1 cellular context compared by ENCODE assay signal in the genomic region with DNA sequence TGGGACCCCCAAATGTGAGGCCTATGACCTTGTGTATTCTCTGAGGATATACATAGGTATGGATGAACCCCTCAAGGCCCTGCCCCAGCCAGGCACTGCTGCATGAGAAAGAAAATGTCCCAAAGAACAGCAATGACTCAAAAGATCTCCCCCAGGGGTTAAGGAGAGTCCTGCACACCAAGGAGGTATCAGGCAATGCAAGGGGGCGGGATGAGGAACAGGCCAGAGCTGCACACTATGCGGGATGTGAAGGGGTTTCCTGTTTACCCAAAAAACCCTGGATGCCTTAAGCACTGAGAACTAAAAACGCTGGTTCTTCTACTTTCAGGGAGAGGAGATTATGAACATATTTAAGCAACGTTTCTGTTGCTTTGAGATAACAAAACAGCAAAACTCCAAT.
TF ChIP-seq lines count a peak whose summit lies in the region.

No MANE protein-coding gene starts in this region.

TF ChIP-seq in SK-N-SH treated with all-trans-retinoic acid at 6 μM for 48 hours, 23 proteins besides CTCF, POLR2A, EP300 and RAD21 (continued from another document):
- no peak for TF ChIP-seq SNAI2 (CRISPR knock-in tag; IDR thresholded peaks at IDR 0.05)
- TF ChIP-seq ISL1 (CRISPR knock-in tag; IDR thresholded peaks at IDR 0.05), result no peak
- no peak for TF ChIP-seq BACH2 (CRISPR knock-in tag; IDR thresholded peaks at IDR 0.05; ENCODE audit: borderline replicate concordance)
- no peak for TF ChIP-seq OSR1 (CRISPR knock-in tag; IDR thresholded peaks at IDR 0.05)
- TF ChIP-seq TCF4 (CRISPR knock-in tag; IDR thresholded peaks at IDR 0.05; ENCODE audit: borderline replicate concordance), result no peak
- no peak for TF ChIP-seq ZFP30 (CRISPR knock-in tag; IDR thresholded peaks at IDR 0.05)
- TF ChIP-seq, protein P1, sequence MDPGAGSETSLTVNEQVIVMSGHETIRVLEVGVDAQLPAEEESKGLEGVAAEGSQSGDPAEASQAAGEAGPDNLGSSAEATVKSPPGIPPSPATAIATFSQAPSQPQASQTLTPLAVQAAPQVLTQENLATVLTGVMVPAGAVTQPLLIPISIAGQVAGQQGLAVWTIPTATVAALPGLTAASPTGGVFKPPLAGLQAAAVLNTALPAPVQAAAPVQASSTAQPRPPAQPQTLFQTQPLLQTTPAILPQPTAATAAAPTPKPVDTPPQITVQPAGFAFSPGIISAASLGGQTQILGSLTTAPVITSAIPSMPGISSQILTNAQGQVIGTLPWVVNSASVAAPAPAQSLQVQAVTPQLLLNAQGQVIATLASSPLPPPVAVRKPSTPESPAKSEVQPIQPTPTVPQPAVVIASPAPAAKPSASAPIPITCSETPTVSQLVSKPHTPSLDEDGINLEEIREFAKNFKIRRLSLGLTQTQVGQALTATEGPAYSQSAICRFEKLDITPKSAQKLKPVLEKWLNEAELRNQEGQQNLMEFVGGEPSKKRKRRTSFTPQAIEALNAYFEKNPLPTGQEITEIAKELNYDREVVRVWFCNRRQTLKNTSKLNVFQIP (CRISPR knock-in tag; IDR thresholded peaks at IDR 0.05; ENCODE audit: borderline replicate concordance, low read depth), result no peak
- no peak for TF ChIP-seq RARB (CRISPR knock-in tag; IDR thresholded peaks at IDR 0.05)
- TF ChIP-seq TOX (CRISPR knock-in tag; IDR thresholded peaks at IDR 0.05; ENCODE audit: borderline replicate concordance), result no peak
TF ChIP-seq in SK-N-SH treated with all-trans-retinoic acid at 6 μM for 48 hours: peak in this region for 0.
